In the genomic region with DNA sequence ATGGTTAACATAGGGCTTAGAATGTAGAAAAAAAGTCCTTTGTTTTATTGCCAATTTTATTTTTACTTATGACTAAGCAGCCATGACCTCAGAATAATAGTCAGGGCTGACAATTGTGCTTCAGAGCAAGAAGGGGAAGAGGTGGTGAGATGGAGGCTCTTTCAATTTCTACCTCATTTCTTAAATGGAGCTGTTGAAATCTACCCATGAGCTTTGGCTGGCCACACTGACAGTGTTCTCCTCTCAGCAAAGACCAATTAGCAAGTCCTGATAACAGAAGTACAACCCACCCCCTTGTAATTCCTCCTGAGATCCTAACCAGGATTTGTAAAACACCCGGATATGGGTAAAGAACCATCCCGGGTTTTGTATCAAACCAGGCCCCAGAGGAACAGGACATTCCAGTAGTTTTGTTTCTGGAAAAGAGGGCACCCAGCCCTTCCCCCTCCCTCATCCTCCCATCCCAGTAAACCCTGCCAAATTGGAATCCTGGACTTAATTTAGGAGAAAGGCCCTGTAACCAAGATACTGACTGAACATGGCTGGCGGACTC, we compare ENCODE assay signal across 1 cellular context.
TF ChIP-seq lines count a peak whose summit lies in the region.

A gene with protein sequence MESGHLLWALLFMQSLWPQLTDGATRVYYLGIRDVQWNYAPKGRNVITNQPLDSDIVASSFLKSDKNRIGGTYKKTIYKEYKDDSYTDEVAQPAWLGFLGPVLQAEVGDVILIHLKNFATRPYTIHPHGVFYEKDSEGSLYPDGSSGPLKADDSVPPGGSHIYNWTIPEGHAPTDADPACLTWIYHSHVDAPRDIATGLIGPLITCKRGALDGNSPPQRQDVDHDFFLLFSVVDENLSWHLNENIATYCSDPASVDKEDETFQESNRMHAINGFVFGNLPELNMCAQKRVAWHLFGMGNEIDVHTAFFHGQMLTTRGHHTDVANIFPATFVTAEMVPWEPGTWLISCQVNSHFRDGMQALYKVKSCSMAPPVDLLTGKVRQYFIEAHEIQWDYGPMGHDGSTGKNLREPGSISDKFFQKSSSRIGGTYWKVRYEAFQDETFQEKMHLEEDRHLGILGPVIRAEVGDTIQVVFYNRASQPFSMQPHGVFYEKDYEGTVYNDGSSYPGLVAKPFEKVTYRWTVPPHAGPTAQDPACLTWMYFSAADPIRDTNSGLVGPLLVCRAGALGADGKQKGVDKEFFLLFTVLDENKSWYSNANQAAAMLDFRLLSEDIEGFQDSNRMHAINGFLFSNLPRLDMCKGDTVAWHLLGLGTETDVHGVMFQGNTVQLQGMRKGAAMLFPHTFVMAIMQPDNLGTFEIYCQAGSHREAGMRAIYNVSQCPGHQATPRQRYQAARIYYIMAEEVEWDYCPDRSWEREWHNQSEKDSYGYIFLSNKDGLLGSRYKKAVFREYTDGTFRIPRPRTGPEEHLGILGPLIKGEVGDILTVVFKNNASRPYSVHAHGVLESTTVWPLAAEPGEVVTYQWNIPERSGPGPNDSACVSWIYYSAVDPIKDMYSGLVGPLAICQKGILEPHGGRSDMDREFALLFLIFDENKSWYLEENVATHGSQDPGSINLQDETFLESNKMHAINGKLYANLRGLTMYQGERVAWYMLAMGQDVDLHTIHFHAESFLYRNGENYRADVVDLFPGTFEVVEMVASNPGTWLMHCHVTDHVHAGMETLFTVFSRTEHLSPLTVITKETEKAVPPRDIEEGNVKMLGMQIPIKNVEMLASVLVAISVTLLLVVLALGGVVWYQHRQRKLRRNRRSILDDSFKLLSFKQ (plus strand): TSS at position 399 of the 553 bp plus-strand sequence. CDS start 6,324 bp downstream, outside the sequence.

TF ChIP-seq in WTC11, 78 proteins besides CTCF, POLR2A, EP300 and RAD21 (continued from another document):
- TF ChIP-seq, protein P1, sequence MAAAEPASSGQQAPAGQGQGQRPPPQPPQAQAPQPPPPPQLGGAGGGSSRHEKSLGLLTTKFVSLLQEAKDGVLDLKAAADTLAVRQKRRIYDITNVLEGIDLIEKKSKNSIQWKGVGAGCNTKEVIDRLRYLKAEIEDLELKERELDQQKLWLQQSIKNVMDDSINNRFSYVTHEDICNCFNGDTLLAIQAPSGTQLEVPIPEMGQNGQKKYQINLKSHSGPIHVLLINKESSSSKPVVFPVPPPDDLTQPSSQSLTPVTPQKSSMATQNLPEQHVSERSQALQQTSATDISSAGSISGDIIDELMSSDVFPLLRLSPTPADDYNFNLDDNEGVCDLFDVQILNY (CRISPR knock-in tag; IDR thresholded peaks at IDR 0.05): no peak
